ENCODE assay signal across 15 cellular contexts in the genomic region with DNA sequence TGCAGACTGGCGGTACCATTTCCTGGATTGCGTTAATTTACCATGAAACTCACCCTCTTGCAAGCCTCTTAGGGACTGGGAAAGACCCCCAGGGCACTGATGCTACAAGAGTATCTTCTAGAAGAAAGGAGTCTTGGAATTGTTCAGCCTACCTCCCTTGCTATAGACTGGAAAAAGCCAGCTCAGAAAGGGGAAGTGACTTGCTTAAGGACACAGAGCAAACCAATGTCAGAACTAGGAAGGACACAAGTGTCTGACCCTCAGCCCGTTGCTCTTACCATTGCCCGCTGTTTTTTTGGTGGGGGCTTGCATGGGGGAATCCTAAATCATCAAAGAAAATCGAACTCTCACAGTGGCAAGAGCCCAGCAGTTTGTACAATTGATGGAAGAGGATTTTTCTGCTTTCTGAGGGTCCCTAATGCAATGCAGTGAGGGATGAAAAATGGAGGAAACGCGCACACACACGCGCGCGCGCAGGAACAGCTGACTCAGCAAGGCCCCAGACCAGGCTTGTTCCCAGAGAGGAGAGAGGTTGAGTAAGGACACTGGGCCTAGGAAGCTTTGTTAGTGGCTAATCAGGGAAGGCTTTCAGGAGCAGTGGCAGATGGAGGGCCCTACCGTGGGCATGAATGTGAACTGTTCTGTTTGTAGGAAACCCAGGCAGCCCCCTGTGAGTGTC. TPM values are rescaled to one million over a fixed set of nuclear protein-coding genes. Genes with fewer than 3 reads are reported as not detected.
A peak's percentile ranks its signal among the peaks of the same experiment; 100 is the strongest.
DNase-seq lines count a peak whose midpoint lies in the region; ATAC-seq and TF ChIP-seq lines count a peak whose summit lies in the region.
"Had no signal": no experiment of that assay in that cellular context is flagged by ENCODE, and none has a peak within 500 bp of the region (broad histone marks: within the 10 kb centered on the region; RNA-seq: fewer than 3 reads in every experiment).

No MANE protein-coding gene starts in this region.

- H3K9me1 ChIP-seq in IMR-90 (ENCODE audit: insufficient read depth, low read length), result peaks cover 19% of the 10 kb centered on the region

- no peak for ATAC-seq in IMR-90 (ENCODE audit: low read depth)
- peak; percentile 62 for ATAC-seq in left lung
- no peak for ATAC-seq in GM21529 (IDR thresholded peaks at IDR 0.05; ENCODE audit: unreplicated experiment)

- H3K4me2 ChIP-seq in IMR-90 (ENCODE audit: low read depth, low read length) (no peak overlapping the region), PC-9 (peak overlapping the region; percentile 70)

- H4K5ac ChIP-seq in IMR-90 (ENCODE audit: low read depth, low read length), result peak overlapping the region; percentile 20; the same call in 1 of the 2 replicates

- no peak overlapping the region for H3K14ac ChIP-seq in IMR-90 (replicated peaks; ENCODE audit: low read depth, low read length)

- H3K4me3 ChIP-seq in IMR-90 (ENCODE audit: insufficient read depth, low read depth, low read length) (no peak overlapping the region), PC-9 (no peak overlapping the region), left lung (no peak overlapping the region)

- H3F3A ChIP-seq in PC-9 (ENCODE audit: insufficient read depth, low read depth), result peaks cover 37% of the 10 kb centered on the region

- H3K27me3 ChIP-seq in IMR-90 (ENCODE audit: control insufficient read depth, insufficient read depth, low read length) (no peaks in the 10 kb centered on the region), PC-9 (ENCODE audit: insufficient read depth, low read depth) (no peaks in the 10 kb centered on the region), left lung (no peaks in the 10 kb centered on the region)

- peak overlapping the region; percentile 12 for H2BK5ac ChIP-seq in IMR-90 (ENCODE audit: low read depth, low read length, poor library complexity, severe bottlenecking)

- H3K18ac ChIP-seq in IMR-90 (ENCODE audit: low read depth, low read length), result no peak overlapping the region

- intact Hi-C loops in IMR-90 (cut with micrococcal nuclease), result no loop called here
- intact Hi-C loops in PC-9 (cut with micrococcal nuclease; ENCODE audit: unreplicated experiment), result loop anchor here (1.0 kb wide), 1 partner anchor 92 kb away; no protein-coding TSS in a partner anchor
- intact Hi-C loops in left lung (cut with DNase I), result no loop called here

- 0 out of 2 replicates have a peak overlapping the region, but pooled peaks have one; percentile 6 for H2AK5ac ChIP-seq in IMR-90 (ENCODE audit: low read depth, low read length)

- H3K56ac ChIP-seq in IMR-90 (ENCODE audit: extremely low read depth, insufficient read depth, low read length), result no peak overlapping the region

- no peak for TF ChIP-seq POLR2A in IMR-90 (IDR thresholded peaks at IDR 0.05; ENCODE audit: low read depth, low read length)

- H4K20me1 ChIP-seq in IMR-90 (ENCODE audit: insufficient read depth, low read length) (no peaks in the 10 kb centered on the region; the same call in 1 of the 2 replicates), PC-9 (ENCODE audit: insufficient read depth) (no peaks in the 10 kb centered on the region)

- POLR2A ChIA-PET in IMR-90 (lab: Charles Lee; ENCODE audit: unreplicated experiment) (no interaction called here), PC-9 (lab: Charles Lee; ENCODE audit: unreplicated experiment) (no interaction called here)

- peaks cover 16% of the 10 kb centered on the region for H3K4me1 ChIP-seq in IMR-90 (ENCODE audit: control insufficient read depth, insufficient read depth, low read length)
- peaks cover 52% of the 10 kb centered on the region for H3K4me1 ChIP-seq in PC-9 (replicated peaks; ENCODE audit: insufficient read depth)
- H3K4me1 ChIP-seq in left lung, result peaks cover 0 to 30% of the 10 kb centered on the region in 2 donors

- dilution Hi-C loops in IMR-90 (cut with HindIII; ENCODE audit: low sequenced_read_pairs, unreplicated experiment), result no loop called here

- DNase-seq in IMR-90, result no peak
- DNase-seq in PC-9, result no peak
- peak; percentile 69 to 83 for DNase-seq in left lung
- peak; percentile 13 for DNase-seq in superior temporal gyrus (ENCODE audit: extremely low spot score)
- DNase-seq in glomerular visceral epithelial cell (ENCODE audit: extremely low spot score), result no peak
- no peak for DNase-seq in LoVo (ENCODE audit: low spot score)
- DNase-seq: activated CD8-positive, alpha-beta memory T cell treated with anti-CD3 and anti-CD28 coated beads, Interleukin-2, amount 50 U/mL, for 4 hours; amygdala; effector memory CD4-positive, alpha-beta T cell; H7; KG1; kidney; NCI-H2171 treated with DMSO at 0.1 percent for 48 hours; stimulated activated naive CD4-positive, alpha-beta T cell treated with Interleukin-2 at 50 U/mL for 16 hours had no signal

- no peak overlapping the region for H4K8ac ChIP-seq in IMR-90 (ENCODE audit: low read depth in 2 of 2, low read length in 2 of 2)

- no peak overlapping the region for H2BK20ac ChIP-seq in IMR-90 (ENCODE audit: low read depth, low read length)

- H3K9me3 ChIP-seq in IMR-90 (ENCODE audit: control insufficient read depth, insufficient read depth, low read length), result peaks cover 4% of the 10 kb centered on the region; the same call in 1 of the 2 replicates
- H3K9me3 ChIP-seq in PC-9 (ENCODE audit: insufficient read depth, low read depth), result no peaks in the 10 kb centered on the region; the same call in 1 of the 2 replicates
- H3K9me3 ChIP-seq in left lung, result peaks cover 0 to 7% of the 10 kb centered on the region in 2 donors

- H3K9me2 ChIP-seq in PC-9 (ENCODE audit: insufficient read depth), result no peaks in the 10 kb centered on the region

- H3K4ac ChIP-seq in IMR-90 (ENCODE audit: low read depth, low read length), result no peak overlapping the region; the same call in 1 of the 2 replicates

- TF ChIP-seq CTCF in IMR-90 (conservative IDR thresholded peaks at IDR 0.05; ENCODE audit: low read depth, low read length) (no peak), PC-9 (conservative IDR thresholded peaks at IDR 0.05) (no peak), left lung (IDR thresholded peaks at IDR 0.05) (no peak)

- WGBS in IMR-90 (ENCODE audit: extremely low coverage in 2 of 2, insufficient read length in 1 of 2), 2 experiments, result 73% methylated on average over 2 of the region's 13 CpGs; no CpG with 5 or more reads in 1 of the 2 experiments

- H3K23ac ChIP-seq in IMR-90 (ENCODE audit: low read depth, low read length), result no peak overlapping the region

- H2AFZ ChIP-seq in IMR-90 (replicated peaks; ENCODE audit: low read length, poor library complexity), result no peak overlapping the region
- no peak overlapping the region for H2AFZ ChIP-seq in PC-9

- CTCF ChIA-PET in IMR-90 (lab: Yijun Ruan, JAX) (interaction anchor here (0.6 to 2.1 kb wide), 2 partner anchors 12 to 151 kb away, joined by 4 to 6 read pairs; no protein-coding TSS in a partner anchor), PC-9 (lab: Charles Lee) (interaction anchor here (0.6 kb wide), 2 partner anchors 53 to 59 kb away, joined by 3 read pairs; no protein-coding TSS in a partner anchor)

- H3K79me2 ChIP-seq in PC-9 (ENCODE audit: low read depth), result peaks cover 42% of the 10 kb centered on the region

- in situ Hi-C loops in IMR-90 (cut with MboI; ENCODE audit: low sequenced_read_pairs), result no loop called here

- peak overlapping the region; percentile 16; the same call in 1 of the 2 replicates for H2BK120ac ChIP-seq in IMR-90 (ENCODE audit: low read depth, low read length)

- H2AK9ac ChIP-seq in IMR-90 (replicated peaks; ENCODE audit: low read depth, low read length, poor library complexity), result no peak overlapping the region

- BruUV-seq in IMR-90 (replicated peaks; lab: Mats Ljungman, UMichigan) (no TSS peak), PC-9 (replicated peaks; lab: Mats Ljungman, UMichigan) (no TSS peak)

- H4K91ac ChIP-seq in IMR-90 (ENCODE audit: insufficient read depth, low read depth, low read length), result peak overlapping the region; percentile 15; the same call in 1 of the 2 replicates

- no peak for TF ChIP-seq RAD21 in IMR-90 (IDR thresholded peaks at IDR 0.05; ENCODE audit: low read length)

- peaks cover 15 to 68% of the 10 kb centered on the region in 2 experiments for H3K79me1 ChIP-seq in IMR-90 (ENCODE audit: low read depth in 1 of 2, low read length in 2 of 2)

- H3K36me3 ChIP-seq in IMR-90 (ENCODE audit: control insufficient read depth, insufficient read depth, low read length) (peaks cover 25% of the 10 kb centered on the region), PC-9 (ENCODE audit: low read depth) (peaks cover 10% of the 10 kb centered on the region), left lung (peaks cover 0 to 39% of the 10 kb centered on the region in 2 donors)

- no peak overlapping the region for H3K9ac ChIP-seq in IMR-90 (ENCODE audit: low read depth, low read length)

- no peak overlapping the region for H2BK15ac ChIP-seq in IMR-90 (ENCODE audit: low read depth, low read length)

- no peak overlapping the region for H3K27ac ChIP-seq in IMR-90 (ENCODE audit: insufficient read depth, low read length)
- peak overlapping the region; percentile 87 for H3K27ac ChIP-seq in PC-9
- H3K27ac ChIP-seq in left lung, result peak overlapping the region; percentile 67 to 72

TF ChIP-seq in IMR-90, 13 proteins besides CTCF, POLR2A, EP300 and RAD21:
- peak; percentile 89 for TF ChIP-seq MAFK (IDR thresholded peaks at IDR 0.05; ENCODE audit: low read depth, low read length)
- TF ChIP-seq, protein P1, sequence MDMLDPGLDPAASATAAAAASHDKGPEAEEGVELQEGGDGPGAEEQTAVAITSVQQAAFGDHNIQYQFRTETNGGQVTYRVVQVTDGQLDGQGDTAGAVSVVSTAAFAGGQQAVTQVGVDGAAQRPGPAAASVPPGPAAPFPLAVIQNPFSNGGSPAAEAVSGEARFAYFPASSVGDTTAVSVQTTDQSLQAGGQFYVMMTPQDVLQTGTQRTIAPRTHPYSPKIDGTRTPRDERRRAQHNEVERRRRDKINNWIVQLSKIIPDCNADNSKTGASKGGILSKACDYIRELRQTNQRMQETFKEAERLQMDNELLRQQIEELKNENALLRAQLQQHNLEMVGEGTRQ (IDR thresholded peaks at IDR 0.05; ENCODE audit: low read depth, low read length), result no peak

RNA-seq across cellular contexts. Expression of a gene that starts 50.9 kb away (rescaled TPM):
- 2.2 and 2.5 TPM in 2 replicates for total RNA-seq in IMR-90 (2012; rRNA removed)
- 11.1 and 11.6 TPM in 2 replicates for polyA plus RNA-seq in IMR-90 (2012; rRNA removed)
- 8.9 and 13.9 TPM in 2 replicates for polyA plus RNA-seq in IMR-90 (2012; cell fraction: cytosol; rRNA removed)
- polyA plus RNA-seq in IMR-90 (2012; cell fraction: nucleus; rRNA removed; ENCODE audit: low replicate concordance), result 10.8 and 19.9 TPM in 2 replicates
- 13.4 and 14.8 TPM in 2 replicates for total RNA-seq in PC-9 (2021)
- total RNA-seq in left lung, result 10 to 100 TPM; 25.7 to 54.8 TPM

Comparison
In these comparisons a context has a peak if more than half of its experiments do, and no peak if none do; other contexts are left out.
1. DNase-seq: peak in left lung (2 of 2) and superior temporal gyrus (single experiment); none in IMR-90 (single experiment), PC-9 (0 of 2), glomerular visceral epithelial cell (single experiment) and LoVo (single experiment).